Comparison of ENCODE assay signal across 9 cellular contexts in genomic region chr9:136578915-136579637, GRCh38. TPM values are rescaled to one million over a fixed set of nuclear protein-coding genes. Genes with fewer than 3 reads are reported as not detected.
DNase-seq lines count a peak whose midpoint lies in the region; ATAC-seq and TF ChIP-seq lines count a peak whose summit lies in the region.
"Had no signal": no experiment of that assay in that cellular context is flagged by ENCODE, and none has a peak within 500 bp of the region (broad histone marks: within the 10 kb centered on the region; RNA-seq: fewer than 3 reads in every experiment).

No MANE protein-coding gene starts in this region.

- H3K9me3 ChIP-seq in heart right ventricle = no peaks in the 10 kb centered on the region
- H3K9me3 ChIP-seq: transverse colon had no signal

- H3K27ac ChIP-seq in heart right ventricle = peak overlapping the region in 2 of 10 donors; percentile 9 to 26
- H3K27ac ChIP-seq: transverse colon had no signal

- in situ Hi-C loops in GM13976 (cut with MboI; ENCODE audit: low sequenced_read_pairs, unreplicated experiment) = no loop called here

- peaks cover 0 to 35% (median 23%) of the 10 kb centered on the region in 9 donors for H3K4me1 ChIP-seq in heart right ventricle

- DNase-seq in Right ventricle myocardium superior (peak; percentile 67), cardiac septum (ENCODE audit: low spot score) (no peak), SK-N-DZ (ENCODE audit: low spot score) (peak; percentile 30), heart right ventricle (peak in 1 of 2 donors; percentile 59), AG20443 (ENCODE audit: low spot score) (no peak), globus pallidus (ENCODE audit: low spot score) (no peak), GM13976 (ENCODE audit: low spot score) (no peak)
- DNase-seq: transverse colon had no signal

- ATAC-seq in Right ventricle myocardium superior (ENCODE audit: poor library complexity) (peak; percentile 7), heart right ventricle (peak in 7 of 8 donors; percentile 6 to 56 (median 22)), GM21737 (IDR thresholded peaks at IDR 0.05; ENCODE audit: unreplicated experiment) (no peak)

- no peaks in the 10 kb centered on the region for H3K27me3 ChIP-seq in heart right ventricle
- H3K27me3 ChIP-seq: transverse colon had no signal

- WGBS in heart right ventricle, 2 donors = 64 to 69% methylated on average over 15 of the region's 15 CpGs

- no peak overlapping the region for H3K4me3 ChIP-seq in heart right ventricle
- H3K4me3 ChIP-seq: transverse colon had no signal

- H3K36me3 ChIP-seq in heart right ventricle = no peaks in the 10 kb centered on the region
- H3K36me3 ChIP-seq: transverse colon had no signal

- intact Hi-C loops in Right ventricle myocardium superior (cut with DNase I) (no loop called here), cardiac septum (cut with DNase I) (no loop called here), heart right ventricle (cut with DNase I) (no loop called here)

- TF ChIP-seq CTCF in heart right ventricle (IDR thresholded peaks at IDR 0.05) (no peak), GM13976 (IDR thresholded peaks at IDR 0.05; ENCODE audit: borderline replicate concordance, control extremely low read depth, extremely low read depth, insufficient read depth, missing control alignments) (no peak)

RNA-seq across cellular contexts. Expression of gene NOTCH1, which starts 33.2 kb away (rescaled TPM):
- total RNA-seq in Right ventricle myocardium superior (16.8 TPM), cardiac septum (29.7 TPM), heart right ventricle (10 to 100 TPM; 12.0 to 27.0 (median 21.8) TPM)
- polyA plus RNA-seq in SK-N-DZ (2014; cell fraction: cytosol; rRNA removed) = 0.20 and 0.44 TPM in 2 replicates
- 0.85 and 12.6 TPM in 2 replicates for polyA plus RNA-seq in SK-N-DZ (2014; cell fraction: nucleus; rRNA removed)
- polyA plus RNA-seq in heart right ventricle = 10 to 100 TPM in 1 of 2 donors, 1 to 10 TPM in 1; 7.3 to 14.5 TPM

Comparison
In these comparisons a context has a peak if more than half of its experiments do, and no peak if none do; other contexts are left out.
1. DNase-seq: peak in Right ventricle myocardium superior (single experiment) and SK-N-DZ (single experiment); none in cardiac septum (single experiment), AG20443 (single experiment), globus pallidus (single experiment) and GM13976 (single experiment).